Comparison of ENCODE assay signal across 8 cellular contexts in the genomic region with DNA sequence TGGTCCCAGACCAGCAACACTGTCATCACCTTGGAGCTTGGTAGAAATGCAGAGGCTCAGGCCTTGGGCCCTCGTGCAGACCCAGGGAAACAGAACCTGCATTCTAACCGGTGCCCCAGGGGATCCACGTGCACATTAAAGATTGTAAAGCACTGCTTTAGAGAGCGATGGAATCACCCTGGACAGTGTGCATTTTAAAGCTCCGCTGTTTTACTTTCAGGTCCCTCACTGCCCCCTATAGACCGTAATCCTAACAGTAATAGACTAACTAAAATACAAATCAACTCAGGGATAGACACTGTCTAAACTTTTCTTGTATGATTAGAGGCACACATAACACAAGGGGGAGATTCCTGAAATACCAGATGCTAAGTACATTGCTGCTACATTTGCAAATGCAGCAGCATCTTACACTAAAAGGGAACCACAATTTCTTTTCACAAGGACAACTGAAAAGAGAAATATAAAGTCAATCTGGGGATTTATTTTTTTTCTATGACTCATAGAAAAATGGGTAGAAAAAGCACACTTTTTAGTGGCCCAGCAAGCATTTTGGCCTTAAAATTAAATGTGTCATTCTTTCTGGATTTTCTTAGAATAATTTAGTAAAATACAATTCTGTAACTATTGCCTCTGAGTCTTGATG. TPM values are rescaled to one million over a fixed set of nuclear protein-coding genes. Genes with fewer than 3 reads are reported as not detected.
A peak's percentile ranks its signal among the peaks of the same experiment; 100 is the strongest.
DNase-seq lines count a peak whose midpoint lies in the region; ATAC-seq and TF ChIP-seq lines count a peak whose summit lies in the region.

No MANE protein-coding gene starts in this region.

- no peaks in the 10 kb centered on the region for H3K79me2 ChIP-seq in H9 (ENCODE audit: insufficient read depth, low read length)
- H3K79me2 ChIP-seq in SK-N-SH (ENCODE audit: insufficient read depth), result no peaks in the 10 kb centered on the region

- peak; percentile 52 for TF ChIP-seq RAD21 in SK-N-SH (IDR thresholded peaks at IDR 0.05; ENCODE audit: low read length)

- intact Hi-C loops in body of pancreas (cut with DNase I), result loop anchor here (5.0 kb wide), 1 partner anchor 121 kb away; no protein-coding TSS in a partner anchor
- intact Hi-C loops in activated CD4-positive, alpha-beta memory T cell treated with anti-CD3 and anti-CD28 coated beads for 36 hours (cut with micrococcal nuclease), result no loop called here

- H3K27ac ChIP-seq in H9 (ENCODE audit: insufficient read length, low read depth, low read length) (no peak overlapping the region), SK-N-SH (ENCODE audit: low read depth in 2 of 2, low read length in 1 of 2) (no peak overlapping the region), right atrium auricular region (no peak overlapping the region), body of pancreas (no peak overlapping the region)

- H3K4me3 ChIP-seq in SK-N-SH (ENCODE audit: low read depth in 2 of 2, low read length in 1 of 2), result no peak overlapping the region
- no peak overlapping the region for H3K4me3 ChIP-seq in right atrium auricular region
- no peak overlapping the region for H3K4me3 ChIP-seq in body of pancreas

- no peak overlapping the region for H3T11ph ChIP-seq in H9 (ENCODE audit: low read length)

- H3K27me3 ChIP-seq in H9 (ENCODE audit: insufficient read depth, low read length) (no peaks in the 10 kb centered on the region), SK-N-SH (ENCODE audit: insufficient read depth) (no peaks in the 10 kb centered on the region; the same call in 1 of the 2 replicates), right atrium auricular region (no peaks in the 10 kb centered on the region), body of pancreas (no peaks in the 10 kb centered on the region)

- H4K5ac ChIP-seq in H9 (ENCODE audit: insufficient read length, low read depth, low read length), result no peak overlapping the region

- no peak overlapping the region for H2AK5ac ChIP-seq in H9 (ENCODE audit: insufficient read length, low read length)

- no peak overlapping the region for H3K27ac Mint-ChIP-seq in H9
- H3K27ac Mint-ChIP-seq in T-helper 2 cell treated with Interferon-gamma antibody and Interleukin-4, amounts not matched to agents 5 μg/mL and 100 μg/mL, for 36 hours, result no peak overlapping the region
- no peak overlapping the region for H3K27ac Mint-ChIP-seq in activated CD4-positive, alpha-beta memory T cell treated with anti-CD3 and anti-CD28 coated beads for 36 hours

- no peaks in the 10 kb centered on the region for H3K36me3 Mint-ChIP-seq in H9 (ENCODE audit: insufficient read depth in 1 of 3, low read depth in 3 of 3)
- no peaks in the 10 kb centered on the region for H3K36me3 Mint-ChIP-seq in T-helper 2 cell treated with Interferon-gamma antibody and Interleukin-4, amounts not matched to agents 5 μg/mL and 100 μg/mL, for 36 hours (ENCODE audit: low read depth)
- H3K36me3 Mint-ChIP-seq in activated CD4-positive, alpha-beta memory T cell treated with anti-CD3 and anti-CD28 coated beads for 36 hours, result no peaks in the 10 kb centered on the region

- no peak overlapping the region for H3K23ac ChIP-seq in H9 (ENCODE audit: insufficient read length, low read depth, low read length)

- TF ChIP-seq CTCF in H9 (conservative IDR thresholded peaks at IDR 0.05), result peak; percentile 74
- peak; percentile 59 for TF ChIP-seq CTCF in SK-N-SH (IDR thresholded peaks at IDR 0.05)
- peak; percentile 22 to 61 for TF ChIP-seq CTCF in right atrium auricular region (IDR thresholded peaks at IDR 0.05)
- TF ChIP-seq CTCF in body of pancreas (IDR thresholded peaks at IDR 0.05), result peak in 2 of 7 experiments; percentile 7 to 14

- H3K4me1 ChIP-seq in H9 (ENCODE audit: insufficient read depth, low read length), result no peaks in the 10 kb centered on the region
- no peaks in the 10 kb centered on the region for H3K4me1 ChIP-seq in SK-N-SH (ENCODE audit: control insufficient read depth in 1 of 2, insufficient read depth in 2 of 2, low read depth in 1 of 2, low read length in 1 of 2)
- H3K4me1 ChIP-seq in right atrium auricular region, result no peaks in the 10 kb centered on the region
- H3K4me1 ChIP-seq in body of pancreas, result no peaks in the 10 kb centered on the region

- peaks cover 2% of the 10 kb centered on the region; the same call in 1 of the 2 replicates for H3K27me3 Mint-ChIP-seq in H9 (ENCODE audit: low read depth)
- peaks cover 2% of the 10 kb centered on the region for H3K27me3 Mint-ChIP-seq in T-helper 2 cell treated with Interferon-gamma antibody and Interleukin-4, amounts not matched to agents 5 μg/mL and 100 μg/mL, for 36 hours (ENCODE audit: low read depth)
- peaks cover 7% of the 10 kb centered on the region for H3K27me3 Mint-ChIP-seq in activated CD4-positive, alpha-beta memory T cell treated with anti-CD3 and anti-CD28 coated beads for 36 hours

- no peaks in the 10 kb centered on the region for H3K79me1 ChIP-seq in H9 (ENCODE audit: insufficient read depth, low read depth, low read length, poor library complexity, severe bottlenecking)

- CTCF ChIA-PET in SK-N-SH (lab: Yijun Ruan, JAX), result interaction anchor here (0.5 to 6.6 kb wide), 17 partner anchors 11 to 402 kb away, joined by 3 to 79 read pairs (median 4); a partner anchor contains a TSS
- CTCF ChIA-PET in activated CD4-positive, alpha-beta memory T cell treated with anti-CD3 and anti-CD28 coated beads for 36 hours (lab: Charles Lee), result interaction anchor here (0.7 to 6.3 kb wide), 4 partner anchors 121 to 188 kb away, joined by 3 to 48 read pairs (median 10); no protein-coding TSS in a partner anchor

- WGBS in H9 (ENCODE audit: extremely low coverage, insufficient read length, low lambda C conversion rate), result no CpG with 5 or more reads among the region's 6 CpGs
- WGBS in SK-N-SH (ENCODE audit: low lambda C conversion rate), result 4% methylated on average over 6 of the region's 6 CpGs
- WGBS in body of pancreas, 2 donors, result 20 to 41% methylated on average over 6 of the region's 6 CpGs

- H3K56ac ChIP-seq in H9 (ENCODE audit: insufficient read length, low read depth, low read length), result no peak overlapping the region

- H3K9me3 Mint-ChIP-seq in H9, result no peaks in the 10 kb centered on the region
- no peaks in the 10 kb centered on the region for H3K9me3 Mint-ChIP-seq in T-helper 2 cell treated with Interferon-gamma antibody and Interleukin-4, amounts not matched to agents 5 μg/mL and 100 μg/mL, for 36 hours
- H3K9me3 Mint-ChIP-seq in activated CD4-positive, alpha-beta memory T cell treated with anti-CD3 and anti-CD28 coated beads for 36 hours, result no peaks in the 10 kb centered on the region

- H4K8ac ChIP-seq in H9 (replicated peaks; ENCODE audit: insufficient read length, low read depth, low read length), result no peak overlapping the region

- H3K36me3 ChIP-seq in SK-N-SH (replicated peaks in 1 of 2; ENCODE audit: control insufficient read depth in 1 of 2, insufficient read depth in 2 of 2, low read length in 1 of 2) (no peaks in the 10 kb centered on the region), right atrium auricular region (no peaks in the 10 kb centered on the region), body of pancreas (replicated peaks in 1 of 2; ENCODE audit: insufficient read depth in 1 of 2, low read depth in 2 of 2) (no peaks in the 10 kb centered on the region)

- H4K91ac ChIP-seq in H9 (ENCODE audit: insufficient read length, low read depth, low read length), result no peak overlapping the region

- H3K18ac ChIP-seq in H9 (ENCODE audit: insufficient read length, low read depth, low read length), result no peak overlapping the region

- H3K14ac ChIP-seq in H9 (ENCODE audit: insufficient read depth, low read length), result no peak overlapping the region

- no peak overlapping the region for H3K4ac ChIP-seq in H9 (ENCODE audit: low read depth, low read length)

- no peak overlapping the region for H3K9ac ChIP-seq in H9 (ENCODE audit: extremely low read depth, insufficient read length, low read length)
- H3K9ac ChIP-seq in SK-N-SH, result no peak overlapping the region

- TF ChIP-seq EP300 in SK-N-SH (IDR thresholded peaks at IDR 0.05; ENCODE audit: borderline replicate concordance in 1 of 2, low read depth in 1 of 2, low read length in 1 of 2), result no peak

- H4K20me1 ChIP-seq in H9 (ENCODE audit: control insufficient read depth, insufficient read depth, insufficient read length) (no peaks in the 10 kb centered on the region), SK-N-SH (ENCODE audit: insufficient read depth) (no peaks in the 10 kb centered on the region)

- H3K23me2 ChIP-seq in H9 (ENCODE audit: insufficient read length, low read depth, low read length, poor library complexity, severe bottlenecking), result no peaks in the 10 kb centered on the region

- H2AFZ ChIP-seq in H9 (ENCODE audit: low read length), result no peak overlapping the region
- H2AFZ ChIP-seq in SK-N-SH (ENCODE audit: low read depth), result no peak overlapping the region

- H2BK20ac ChIP-seq in H9 (ENCODE audit: low read depth, low read length, poor library complexity, severe bottlenecking), result no peak overlapping the region

- no peaks in the 10 kb centered on the region for H3K9me3 ChIP-seq in H9 (ENCODE audit: control insufficient read depth, low read depth, low read length)
- no peaks in the 10 kb centered on the region for H3K9me3 ChIP-seq in SK-N-SH
- H3K9me3 ChIP-seq in right atrium auricular region, result no peaks in the 10 kb centered on the region
- no peaks in the 10 kb centered on the region for H3K9me3 ChIP-seq in body of pancreas

- no peak for ATAC-seq in body of pancreas

- H3K4me1 Mint-ChIP-seq in H9, result peaks cover 0 to 8% of the 10 kb centered on the region in 2 experiments; a peak in 2 of 4 replicates
- no peaks in the 10 kb centered on the region for H3K4me1 Mint-ChIP-seq in T-helper 2 cell treated with Interferon-gamma antibody and Interleukin-4, amounts not matched to agents 5 μg/mL and 100 μg/mL, for 36 hours (ENCODE audit: low read depth)
- H3K4me1 Mint-ChIP-seq in activated CD4-positive, alpha-beta memory T cell treated with anti-CD3 and anti-CD28 coated beads for 36 hours (ENCODE audit: low read depth), result peaks cover 2% of the 10 kb centered on the region

- H3K9me2 ChIP-seq in SK-N-SH, result no peaks in the 10 kb centered on the region

- no peak overlapping the region for H2BK12ac ChIP-seq in H9 (ENCODE audit: insufficient read length, low read depth, low read length)

- no peak overlapping the region for H2BK5ac ChIP-seq in H9 (ENCODE audit: insufficient read length, low read length)

- H3K4me3 Mint-ChIP-seq in H9, result no peak overlapping the region
- H3K4me3 Mint-ChIP-seq in T-helper 2 cell treated with Interferon-gamma antibody and Interleukin-4, amounts not matched to agents 5 μg/mL and 100 μg/mL, for 36 hours, result no peak overlapping the region
- no peak overlapping the region for H3K4me3 Mint-ChIP-seq in activated CD4-positive, alpha-beta memory T cell treated with anti-CD3 and anti-CD28 coated beads for 36 hours

- DNase-seq in AG08396 (ENCODE audit: low spot score), result peak; percentile 52
- DNase-seq in H9, result no peak
- DNase-seq in SK-N-SH, result peak; percentile 42
- DNase-seq in right atrium auricular region (ENCODE audit: low spot score), result no peak
- DNase-seq in T-helper 2 cell treated with Interferon-gamma antibody and Interleukin-4, amounts not matched to agents 5 μg/mL and 100 μg/mL, for 36 hours (ENCODE audit: low spot score), result no peak
- DNase-seq in body of pancreas, result no peak
- DNase-seq in activated CD4-positive, alpha-beta memory T cell treated with anti-CD3 and anti-CD28 coated beads for 36 hours, result no peak
- no peak for DNase-seq in T1000 (lab: John Stamatoyannopoulos, UW)

- no peak overlapping the region for H2BK15ac ChIP-seq in H9 (ENCODE audit: low read depth, low read length)

- H3K4me2 ChIP-seq in H9 (ENCODE audit: insufficient read depth, insufficient read length, low read length) (no peak overlapping the region), SK-N-SH (no peak overlapping the region)

- no peaks in the 10 kb centered on the region for H3F3A ChIP-seq in SK-N-SH (replicated peaks; ENCODE audit: insufficient read depth)

- no peak for TF ChIP-seq POLR2A in body of pancreas (IDR thresholded peaks at IDR 0.05)

- POLR2A ChIA-PET in SK-N-SH (lab: Yijun Ruan, JAX), result no interaction called here
- POLR2A ChIA-PET in activated CD4-positive, alpha-beta memory T cell treated with anti-CD3 and anti-CD28 coated beads for 36 hours (lab: Charles Lee), result no interaction called here

- H2BK120ac ChIP-seq in H9 (ENCODE audit: low read depth, low read length, poor library complexity, severe bottlenecking), result no peak overlapping the region

RNA-seq across cellular contexts. Expression of a gene that starts 10.5 kb away (rescaled TPM):
- total RNA-seq in H9 (2021) (11.0 and 11.2 TPM in 2 replicates), right atrium auricular region (1 to 10 TPM in 1 of 2 donors, not detected in 1; 4.1 TPM), body of pancreas (1 to 10 TPM in 1 of 2 donors, not detected in 1; 2.3 TPM)
- polyA plus RNA-seq in SK-N-SH (2012; rRNA removed), result not detected in 2 replicates
- not detected in 2 replicates for polyA plus RNA-seq in SK-N-SH (2012; cell fraction: cytosol; rRNA removed)
- polyA plus RNA-seq in SK-N-SH (2012; cell fraction: nucleus; rRNA removed), result not detected in 2 replicates
- total RNA-seq in activated CD4-positive, alpha-beta memory T cell treated with anti-CD3 and anti-CD28 coated beads for 36 hours, result not detected

Comparison
In these comparisons a context has a peak if more than half of its experiments do, and no peak if none do; other contexts are left out.
1. DNase-seq: peak in AG08396 (single experiment) and SK-N-SH (single experiment); none in H9 (single experiment), right atrium auricular region (single experiment), T-helper 2 cell treated with Interferon-gamma antibody and Interleukin-4, amounts not matched to agents 5 μg/mL and 100 μg/mL, for 36 hours (single experiment), body of pancreas (0 of 4), activated CD4-positive, alpha-beta memory T cell treated with anti-CD3 and anti-CD28 coated beads for 36 hours (single experiment) and T1000 (single experiment).